In genomic region chr14:95829321-95829720, GRCh38 we compare ENCODE assay signal across 34 cellular contexts. TPM values are rescaled to one million over a fixed set of nuclear protein-coding genes. Genes with fewer than 3 reads are reported as not detected.
"Had no signal": no experiment of that assay in that cellular context is flagged by ENCODE, and none has a peak within 500 bp of the region (broad histone marks: within the 10 kb centered on the region; RNA-seq: fewer than 3 reads in every experiment).

No MANE protein-coding gene starts in this region.

- H3K4me3 ChIP-seq: adrenal gland, ascending aorta, breast epithelium had no signal

- H3K4me3 Mint-ChIP-seq: activated CD4-positive, alpha-beta memory T cell treated with anti-CD3 and anti-CD28 coated beads for 36 hours; activated CD4-positive, alpha-beta T cell treated with anti-CD3 and anti-CD28 coated beads for 36 hours; activated CD4-positive, alpha-beta T cell treated with anti-CD3 and anti-CD28 coated beads, Interleukin-2, amount 10 ng/mL, durations not matched to agents 24 days and 14 days; activated CD8-positive, alpha-beta memory T cell treated with anti-CD3 and anti-CD28 coated beads, Interleukin-2, amount 10 ng/mL, durations not matched to agents 7 days and 5 days; activated CD8-positive, alpha-beta T cell treated with anti-CD3 and anti-CD28 coated beads, Interleukin-2, amount 10 ng/mL, durations not matched to agents 7 days and 5 days; activated naive CD4-positive, alpha-beta T cell treated with anti-CD3 and anti-CD28 coated beads for 36 hours; activated naive CD4-positive, alpha-beta T cell treated with anti-CD3 and anti-CD28 coated beads, Interleukin-2, amount 50 U/mL, for 24 hours; activated naive CD8-positive, alpha-beta T cell treated with anti-CD3 and anti-CD28 coated beads for 36 hours; activated naive CD8-positive, alpha-beta T cell treated with anti-CD3 and anti-CD28 coated beads, Interleukin-2, amount 50 U/mL, for 24 hours; activated T-helper 1 cell treated with anti-CD3 and anti-CD28 coated beads, Interleukin-12 subunit alpha, Interleukin-12 subunit beta, Interleukin-2, Interleukin-4 antibody, amounts not matched to agents 30 ng/mL and 10 ng/mL and 1 ng/mL, durations not matched to agents 14 hours and 24 hours and 36 hours; brain; central memory CD8-positive, alpha-beta T cell had no signal

- H3K27me3 ChIP-seq: adrenal gland, ascending aorta had no signal

- H3K9me3 Mint-ChIP-seq: activated CD4-positive, alpha-beta memory T cell treated with anti-CD3 and anti-CD28 coated beads for 36 hours; activated CD4-positive, alpha-beta T cell treated with anti-CD3 and anti-CD28 coated beads, Interleukin-2, amount 10 ng/mL, durations not matched to agents 24 days and 14 days; activated naive CD4-positive, alpha-beta T cell treated with anti-CD3 and anti-CD28 coated beads, Interleukin-2, amount 50 U/mL, for 24 hours; activated naive CD8-positive, alpha-beta T cell treated with anti-CD3 and anti-CD28 coated beads for 36 hours; activated naive CD8-positive, alpha-beta T cell treated with anti-CD3 and anti-CD28 coated beads, Interleukin-2, amount 50 U/mL, for 24 hours; activated T-helper 1 cell treated with anti-CD3 and anti-CD28 coated beads, Interleukin-12 subunit alpha, Interleukin-12 subunit beta, Interleukin-2, Interleukin-4 antibody, amounts not matched to agents 30 ng/mL and 10 ng/mL and 1 ng/mL, durations not matched to agents 14 hours and 24 hours and 36 hours; activated T-helper 2 cell treated with anti-CD3 and anti-CD28 coated beads, Interferon-gamma antibody, Interleukin-2, Interleukin-4, amounts not matched to agents 10 μg/mL and 5 μg/mL and 100 μg/mL, durations not matched to agents 14 hours and 24 hours and 36 hours; central memory CD8-positive, alpha-beta T cell had no signal

- H3K4me1 ChIP-seq: adrenal gland, ascending aorta, breast epithelium had no signal

- H3K36me3 ChIP-seq: adrenal gland, ascending aorta, breast epithelium had no signal

- H3K36me3 Mint-ChIP-seq: activated CD4-positive, alpha-beta memory T cell treated with anti-CD3 and anti-CD28 coated beads for 36 hours; activated CD8-positive, alpha-beta memory T cell treated with anti-CD3 and anti-CD28 coated beads, Interleukin-2, amount 10 ng/mL, durations not matched to agents 7 days and 5 days; activated naive CD4-positive, alpha-beta T cell treated with anti-CD3 and anti-CD28 coated beads, Interleukin-2, amount 50 U/mL, for 24 hours; activated naive CD8-positive, alpha-beta T cell treated with anti-CD3 and anti-CD28 coated beads for 36 hours; brain had no signal

- H3K27ac ChIP-seq: adrenal gland, ascending aorta, breast epithelium, epithelial cell of prostate had no signal

- H3K4me1 Mint-ChIP-seq: activated CD4-positive, alpha-beta T cell treated with anti-CD3 and anti-CD28 coated beads for 36 hours; activated CD4-positive, alpha-beta T cell treated with anti-CD3 and anti-CD28 coated beads, Interleukin-2, amount 10 ng/mL, durations not matched to agents 24 days and 14 days; activated CD8-positive, alpha-beta memory T cell treated with anti-CD3 and anti-CD28 coated beads, Interleukin-2, amount 10 ng/mL, durations not matched to agents 7 days and 5 days; activated naive CD4-positive, alpha-beta T cell treated with anti-CD3 and anti-CD28 coated beads, Interleukin-2, amount 50 U/mL, for 24 hours; activated naive CD8-positive, alpha-beta T cell treated with anti-CD3 and anti-CD28 coated beads for 36 hours; activated naive CD8-positive, alpha-beta T cell treated with anti-CD3 and anti-CD28 coated beads, Interleukin-2, amount 50 U/mL, for 24 hours; central memory CD8-positive, alpha-beta T cell had no signal

- FAIRE-seq: colon, endometrium, endothelial cell of umbilical vein, frontal cortex had no signal

- H3K27ac Mint-ChIP-seq: activated CD4-positive, alpha-beta memory T cell treated with anti-CD3 and anti-CD28 coated beads for 36 hours; activated CD4-positive, alpha-beta T cell treated with anti-CD3 and anti-CD28 coated beads for 36 hours; activated CD4-positive, alpha-beta T cell treated with anti-CD3 and anti-CD28 coated beads, Interleukin-2, amount 10 ng/mL, durations not matched to agents 24 days and 14 days; activated CD8-positive, alpha-beta memory T cell treated with anti-CD3 and anti-CD28 coated beads, Interleukin-2, amount 10 ng/mL, durations not matched to agents 7 days and 5 days; activated CD8-positive, alpha-beta T cell treated with anti-CD3 and anti-CD28 coated beads, Interleukin-2, amount 10 ng/mL, durations not matched to agents 7 days and 5 days; activated naive CD4-positive, alpha-beta T cell treated with anti-CD3 and anti-CD28 coated beads for 36 hours; activated naive CD4-positive, alpha-beta T cell treated with anti-CD3 and anti-CD28 coated beads, Interleukin-2, amount 50 U/mL, for 24 hours; activated naive CD8-positive, alpha-beta T cell treated with anti-CD3 and anti-CD28 coated beads for 36 hours; activated naive CD8-positive, alpha-beta T cell treated with anti-CD3 and anti-CD28 coated beads, Interleukin-2, amount 50 U/mL, for 24 hours; activated T-helper 1 cell treated with anti-CD3 and anti-CD28 coated beads, Interleukin-12 subunit alpha, Interleukin-12 subunit beta, Interleukin-2, Interleukin-4 antibody, amounts not matched to agents 30 ng/mL and 10 ng/mL and 1 ng/mL, durations not matched to agents 14 hours and 24 hours and 36 hours; activated T-helper 2 cell treated with anti-CD3 and anti-CD28 coated beads, Interferon-gamma antibody, Interleukin-2, Interleukin-4, amounts not matched to agents 10 μg/mL and 5 μg/mL and 100 μg/mL, durations not matched to agents 14 hours and 24 hours and 36 hours; brain had no signal

- H3K9me3 ChIP-seq: adrenal gland, ascending aorta had no signal

- DNase-seq: activated CD4-positive, alpha-beta memory T cell treated with anti-CD3 and anti-CD28 coated beads for 36 hours; activated CD4-positive, alpha-beta T cell treated with anti-CD3 and anti-CD28 coated beads for 36 hours; activated CD4-positive, alpha-beta T cell treated with anti-CD3 and anti-CD28 coated beads, Interleukin-2, amount 10 ng/mL, durations not matched to agents 24 days and 14 days; activated CD4-positive, CD25-positive, alpha-beta regulatory T cell; activated CD4-positive, CD25-positive, alpha-beta regulatory T cell treated with anti-CD3 and anti-CD28 coated beads, Interleukin-2, amount 50 U/mL, for 72 hours; activated CD8-positive, alpha-beta memory T cell treated with anti-CD3 and anti-CD28 coated beads, Interleukin-2, amount 10 ng/mL, durations not matched to agents 7 days and 5 days; activated CD8-positive, alpha-beta memory T cell treated with anti-CD3 and anti-CD28 coated beads, Interleukin-2, amount 50 U/mL, for 4 hours; activated CD8-positive, alpha-beta T cell treated with anti-CD3 and anti-CD28 coated beads, Interleukin-2, amount 10 ng/mL, durations not matched to agents 7 days and 5 days; activated effector memory CD4-positive, alpha-beta T cell treated with anti-CD3 and anti-CD28 coated beads, Interleukin-2, amount 50 U/mL, for 16 hours; activated naive CD4-positive, alpha-beta T cell treated with anti-CD3 and anti-CD28 coated beads for 36 hours; activated naive CD8-positive, alpha-beta T cell treated with anti-CD3 and anti-CD28 coated beads for 36 hours; activated naive CD8-positive, alpha-beta T cell treated with anti-CD3 and anti-CD28 coated beads, Interleukin-2, amount 50 U/mL, for 24 hours; activated T-cell treated with anti-CD3 and anti-CD28 coated beads, Interleukin-2, amount 50 U/mL, for 1 hour; activated T-cell treated with anti-CD3 and anti-CD28 coated beads, Interleukin-2, amount 50 U/mL, for 48 hours; adrenal gland; effector CD8-positive, alpha-beta T cell; foreskin fibroblast; T-helper 2 cell had no signal

- ATAC-seq: activated CD4-positive, alpha-beta T cell treated with anti-CD3 and anti-CD28 coated beads for 36 hours; activated CD8-positive, alpha-beta memory T cell treated with anti-CD3 and anti-CD28 coated beads, Interleukin-2, amount 10 ng/mL, durations not matched to agents 7 days and 5 days; activated CD8-positive, alpha-beta T cell treated with anti-CD3 and anti-CD28 coated beads, Interleukin-2, amount 10 ng/mL, durations not matched to agents 7 days and 5 days; activated naive CD8-positive, alpha-beta T cell treated with anti-CD3 and anti-CD28 coated beads, Interleukin-2, amount 50 U/mL, for 24 hours had no signal

RNA-seq across cellular contexts. Expression of gene TUNAR, which starts 47.3 kb away (rescaled TPM):
- total RNA-seq: activated CD4-positive, alpha-beta memory T cell treated with anti-CD3 and anti-CD28 coated beads for 36 hours; activated CD4-positive, alpha-beta T cell treated with anti-CD3 and anti-CD28 coated beads for 36 hours; activated CD4-positive, alpha-beta T cell treated with anti-CD3 and anti-CD28 coated beads, Interleukin-2, amount 10 ng/mL, durations not matched to agents 24 days and 14 days; activated CD8-positive, alpha-beta memory T cell treated with anti-CD3 and anti-CD28 coated beads for 36 hours; activated CD8-positive, alpha-beta memory T cell treated with anti-CD3 and anti-CD28 coated beads, Interleukin-2, amount 10 ng/mL, durations not matched to agents 7 days and 5 days; activated CD8-positive, alpha-beta T cell treated with anti-CD3 and anti-CD28 coated beads, Interleukin-2, amount 10 ng/mL, durations not matched to agents 7 days and 5 days; activated naive CD4-positive, alpha-beta T cell treated with anti-CD3 and anti-CD28 coated beads for 36 hours; activated naive CD8-positive, alpha-beta T cell treated with anti-CD3 and anti-CD28 coated beads for 36 hours; activated T-helper 1 cell treated with anti-CD3 and anti-CD28 coated beads, Interleukin-12 subunit alpha, Interleukin-12 subunit beta, Interleukin-2, Interleukin-4 antibody, amounts not matched to agents 30 ng/mL and 10 ng/mL and 1 ng/mL, durations not matched to agents 14 hours and 24 hours and 36 hours; activated T-helper 2 cell treated with anti-CD3 and anti-CD28 coated beads, Interferon-gamma antibody, Interleukin-2, Interleukin-4, amounts not matched to agents 10 μg/mL and 5 μg/mL and 100 μg/mL, durations not matched to agents 14 hours and 24 hours and 36 hours; adrenal gland; ascending aorta; cardiac septum; dermis microvascular lymphatic vessel endothelial cell; endothelial cell of umbilical vein; T-helper 1 cell treated with Interleukin-12 subunit alpha and Interleukin-12 subunit beta and Interleukin-4 antibody, amounts not matched to agents 30 ng/mL and 1 ng/mL, for 36 hours had no signal
- polyA plus RNA-seq: adrenal gland, endothelial cell of umbilical vein had no signal
